ENCODE assay signal across 1 cellular context in genomic region chr5:179222246-179223017, GRCh38.
TF ChIP-seq lines count a peak whose summit lies in the region.

No MANE protein-coding gene starts in this region.

TF ChIP-seq in GM23338, 12 proteins besides CTCF, POLR2A, EP300 and RAD21 (continued from another document):
- TF ChIP-seq ZNF462 (CRISPR knock-in tag; IDR thresholded peaks at IDR 0.05) (no peak), STAT1 (IDR thresholded peaks at IDR 0.05; ENCODE audit: unreplicated experiment) (no peak)
TF ChIP-seq in GM23338: peak in this region for 0.
